Comparison of ENCODE assay signal across 27 cellular contexts in the genomic region with DNA sequence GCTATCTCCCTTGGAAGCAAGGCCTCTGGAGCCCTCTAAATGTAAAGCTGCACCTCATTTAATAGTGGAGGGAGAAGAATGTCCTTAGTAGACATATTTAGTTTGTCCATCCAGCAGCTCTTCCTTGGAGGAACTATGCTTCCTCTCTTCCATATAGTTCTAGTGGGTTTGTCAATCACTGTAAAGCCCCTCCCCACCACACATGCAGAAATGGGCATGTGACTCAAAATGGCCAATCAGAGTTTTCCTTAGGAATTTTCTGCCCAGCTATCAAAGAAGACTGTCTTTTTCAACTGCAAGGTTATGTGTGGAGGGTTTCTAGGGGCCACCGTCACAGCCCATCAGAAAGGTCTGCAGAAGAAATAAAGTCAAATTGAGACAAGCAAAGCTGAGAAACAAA.
"Had no signal": no experiment of that assay in that cellular context is flagged by ENCODE, and none has a peak within 500 bp of the region (broad histone marks: within the 10 kb centered on the region; RNA-seq: fewer than 3 reads in every experiment).

No MANE protein-coding gene starts in this region.

- H3K4me1 Mint-ChIP-seq: naive B cell; naive thymus-derived CD8-positive, alpha-beta T cell had no signal

- H3K4me3 Mint-ChIP-seq: dendritic cell treated with granulocyte-macrophage colony-stimulating factor and Interleukin-4, amounts not matched to agents 40 ng/mL and 50 ng/mL, for 4 days; effector memory CD8-positive, alpha-beta T cell; endodermal cell; mesothelial cell of epicardium; naive B cell; naive thymus-derived CD8-positive, alpha-beta T cell had no signal

- H3K9me3 Mint-ChIP-seq: effector memory CD8-positive, alpha-beta T cell; naive thymus-derived CD8-positive, alpha-beta T cell had no signal

- FAIRE-seq: endometrium, islet of Langerhans, keratinocyte had no signal

- H3K36me3 ChIP-seq: esophagus squamous epithelium, gastrocnemius medialis, heart right ventricle, left lung, lower lobe of right lung had no signal

- ATAC-seq: effector memory CD8-positive, alpha-beta T cell; esophagus mucosa; gastrocnemius medialis; heart right ventricle; left cardiac atrium; left lung; left ventricle myocardium superior; lower lobe of right lung; mucosa of descending colon; naive thymus-derived CD8-positive, alpha-beta T cell had no signal

- DNase-seq: cortex of kidney; effector CD8-positive, alpha-beta T cell; effector memory CD8-positive, alpha-beta T cell; erythroblast; esophagus squamous epithelium; foreskin fibroblast; foreskin melanocyte; gastrocnemius medialis; glutamatergic neuron; head of caudate nucleus; heart right ventricle; hippocampal formation; left cardiac atrium; left lung; left ventricle myocardium superior; lower lobe of right lung; mesenchymal stem cell; mucosa of descending colon; naive B cell; naive thymus-derived CD8-positive, alpha-beta T cell had no signal

- H3K27me3 Mint-ChIP-seq: dendritic cell treated with granulocyte-macrophage colony-stimulating factor and Interleukin-4, amounts not matched to agents 40 ng/mL and 50 ng/mL, for 4 days had no signal

- H3K4me3 ChIP-seq: esophagus squamous epithelium, gastrocnemius medialis, heart right ventricle, left lung, lower lobe of right lung, mucosa of descending colon had no signal

- H3K36me3 Mint-ChIP-seq: naive B cell; naive thymus-derived CD8-positive, alpha-beta T cell had no signal

- H3K27ac Mint-ChIP-seq: dendritic cell treated with granulocyte-macrophage colony-stimulating factor and Interleukin-4, amounts not matched to agents 40 ng/mL and 50 ng/mL, for 4 days; effector memory CD8-positive, alpha-beta T cell; endodermal cell; mesothelial cell of epicardium; naive B cell; naive thymus-derived CD8-positive, alpha-beta T cell had no signal

- H3K27me3 ChIP-seq: esophagus squamous epithelium, gastrocnemius medialis, heart right ventricle, left lung had no signal
